In genomic region chr1:44157903-44158302, GRCh38 we compare ENCODE assay signal across 39 cellular contexts. TPM values are rescaled to one million over a fixed set of nuclear protein-coding genes. Genes with fewer than 3 reads are reported as not detected.
"Had no signal": no experiment of that assay in that cellular context is flagged by ENCODE, and none has a peak within 500 bp of the region (broad histone marks: within the 10 kb centered on the region; RNA-seq: fewer than 3 reads in every experiment).

No MANE protein-coding gene starts in this region.

- H3K36me3 ChIP-seq: MG63 had no signal

- DNase-seq: Karpas-422, Kasumi-1, MG63, MM.1S, MV-4-11, NCI-H1048, NCI-H1092, NCI-H1092 treated with DMSO at 0.1 percent for 48 hours, NCI-H1105, NCI-H1105 treated with DMSO at 0.1 percent for 48 hours, NCI-H1417, NCI-H1417 treated with DMSO at 0.1 percent for 48 hours, NCI-H1436, NCI-H1436 treated with DMSO at 0.1 percent for 48 hours, NCI-H146, NCI-H1694, NCI-H1694 treated with DMSO at 0.1 percent for 48 hours, NCI-H187, NCI-H187 treated with DMSO at 0.1 percent for 48 hours, NCI-H1930, NCI-H2029, NCI-H2029 treated with DMSO at 0.1 percent for 48 hours, NCI-H2081, NCI-H2081 treated with DMSO at 0.1 percent for 48 hours, NCI-H2107, NCI-H2171, NCI-H2171 treated with DMSO at 0.1 percent for 48 hours, NCI-H2227 treated with DMSO at 0.1 percent for 48 hours, NCI-H226, NCI-H345, NCI-H446, NCI-H446 treated with DMSO at 0.1 percent for 48 hours, NCI-H510A, NCI-H510A treated with DMSO at 0.1 percent for 48 hours, NCI-H524 had no signal

- H3K4me3 ChIP-seq: MG63 had no signal

- H3K27me3 ChIP-seq: MG63 had no signal

RNA-seq across cellular contexts. Expression of gene KLF18, which starts 16.5 kb away (rescaled TPM):
- total RNA-seq: LHCN-M2, M059J, MCF 10A, NCI-H460 had no signal

RNA-seq across cellular contexts. Expression of gene KLF17, which starts 39.3 kb away (rescaled TPM):
- total RNA-seq: MCF 10A, NCI-H460 had no signal
